Comparison of ENCODE assay signal across 16 cellular contexts in genomic region chr15:74525946-74526345, GRCh38. TPM values are rescaled to one million over a fixed set of nuclear protein-coding genes. Genes with fewer than 3 reads are reported as not detected.
A peak's percentile ranks its signal among the peaks of the same experiment; 100 is the strongest.
DNase-seq lines count a peak whose midpoint lies in the region; ATAC-seq and TF ChIP-seq lines count a peak whose summit lies in the region.
"Had no signal": no experiment of that assay in that cellular context is flagged by ENCODE, and none has a peak within 500 bp of the region (broad histone marks: within the 10 kb centered on the region; RNA-seq: fewer than 3 reads in every experiment).

No MANE protein-coding gene starts in this region.

- H3K9me3 Mint-ChIP-seq in stimulated activated naive CD8-positive, alpha-beta T cell treated with anti-CD3 and anti-CD28 coated beads, Interleukin-15, amount 100 ng/mL, for 72 hours, result no peaks in the 10 kb centered on the region
- H3K9me3 Mint-ChIP-seq: activated naive CD8-positive, alpha-beta T cell treated with anti-CD3 and anti-CD28 coated beads for 36 hours had no signal

- peaks cover 4% of the 10 kb centered on the region for H3K4me1 Mint-ChIP-seq in stimulated activated naive CD8-positive, alpha-beta T cell treated with anti-CD3 and anti-CD28 coated beads, Interleukin-15, amount 100 ng/mL, for 72 hours

- 24% methylated on average over 3 of the region's 3 CpGs for WGBS in SK-N-SH (ENCODE audit: low lambda C conversion rate)

- TF ChIP-seq CTCF in SK-N-SH (IDR thresholded peaks at IDR 0.05) (no peak), fibroblast of pulmonary artery (IDR thresholded peaks at IDR 0.05; ENCODE audit: low read length, missing control alignments) (no peak)

- H3K4me2 ChIP-seq in SK-N-SH, result peak overlapping the region; percentile 23; the same call in 1 of the 2 replicates

- H3K27me3 ChIP-seq in SK-N-SH (ENCODE audit: insufficient read depth), result no peaks in the 10 kb centered on the region
- H3K27me3 ChIP-seq: esophagus squamous epithelium had no signal

- H3K9ac ChIP-seq in SK-N-SH, result no peak overlapping the region

- no peaks in the 10 kb centered on the region for H3K79me2 ChIP-seq in SK-N-SH (ENCODE audit: insufficient read depth)

- peak; percentile 39 for ATAC-seq in stimulated activated naive CD8-positive, alpha-beta T cell treated with anti-CD3 and anti-CD28 coated beads, Interleukin-15, amount 100 ng/mL, for 72 hours
- no peak for ATAC-seq in stimulated activated naive CD8-positive, alpha-beta T cell treated with anti-CD3 and anti-CD28 coated beads, Interleukin-15, Interleukin-2, amounts not matched to agents 100 U/mL and 50 U/mL, for 24 hours
- no peak for ATAC-seq in HG02970 (IDR thresholded peaks at IDR 0.05; ENCODE audit: low FRiP score, unreplicated experiment)
- ATAC-seq: activated CD8-positive, alpha-beta memory T cell treated with anti-CD3 and anti-CD28 coated beads, Interleukin-2, amount 10 ng/mL, durations not matched to agents 7 days and 5 days had no signal

- H3K4me3 ChIP-seq in SK-N-SH (ENCODE audit: low read depth in 2 of 2, low read length in 1 of 2) (no peak overlapping the region), fibroblast of pulmonary artery (replicated peaks; ENCODE audit: low read depth, low read length) (no peak overlapping the region)
- H3K4me3 ChIP-seq: esophagus squamous epithelium had no signal

- no peaks in the 10 kb centered on the region for H3K9me3 ChIP-seq in SK-N-SH
- H3K9me3 ChIP-seq: esophagus squamous epithelium had no signal

- H3F3A ChIP-seq in SK-N-SH (replicated peaks; ENCODE audit: insufficient read depth), result peaks cover 13% of the 10 kb centered on the region

- no peak for DNase-seq in stimulated activated naive CD8-positive, alpha-beta T cell treated with anti-CD3 and anti-CD28 coated beads, Interleukin-15, amount 100 ng/mL, for 72 hours
- DNase-seq in stimulated activated naive CD8-positive, alpha-beta T cell treated with anti-CD3 and anti-CD28 coated beads, Interleukin-15, Interleukin-2, amounts not matched to agents 100 U/mL and 50 U/mL, for 24 hours, result no peak
- no peak for DNase-seq in SK-N-SH
- DNase-seq in fibroblast of pulmonary artery (ENCODE audit: low read depth), result peak; percentile 45
- no peak for DNase-seq in OCI-M2 (lab: John Stamatoyannopoulos, UW; ENCODE audit: unreplicated experiment)
- DNase-seq in GF-D8 (lab: John Stamatoyannopoulos, UW), result no peak
- DNase-seq in globus pallidus (ENCODE audit: low spot score), result no peak
- DNase-seq: activated CD8-positive, alpha-beta memory T cell treated with anti-CD3 and anti-CD28 coated beads, Interleukin-2, amount 10 ng/mL, durations not matched to agents 7 days and 5 days; activated naive CD8-positive, alpha-beta T cell treated with anti-CD3 and anti-CD28 coated beads for 36 hours; esophagus squamous epithelium; NCI-H1694 treated with DMSO at 0.1 percent for 48 hours; NCI-H526 treated with DMSO at 0.1 percent for 48 hours; occipital lobe; Right ventricle myocardium superior; stimulated activated CD4-positive, alpha-beta T cell treated with anti-CD3 and anti-CD28 coated beads, Interleukin-12 subunit alpha, Interleukin-12 subunit beta, amount 100 ng/mL, for 4 hours had no signal

- CTCF ChIA-PET in SK-N-SH (lab: Yijun Ruan, JAX), result no interaction called here

- H3K27ac Mint-ChIP-seq in stimulated activated naive CD8-positive, alpha-beta T cell treated with anti-CD3 and anti-CD28 coated beads, Interleukin-15, amount 100 ng/mL, for 72 hours, result peak overlapping the region in 1 of 2 donors; percentile 2
- H3K27ac Mint-ChIP-seq: activated CD8-positive, alpha-beta memory T cell treated with anti-CD3 and anti-CD28 coated beads, Interleukin-2, amount 10 ng/mL, durations not matched to agents 7 days and 5 days; activated naive CD8-positive, alpha-beta T cell treated with anti-CD3 and anti-CD28 coated beads for 36 hours had no signal

- no peak for TF ChIP-seq RAD21 in SK-N-SH (IDR thresholded peaks at IDR 0.05; ENCODE audit: low read length)

- H3K4me1 ChIP-seq in SK-N-SH (ENCODE audit: control insufficient read depth in 1 of 2, insufficient read depth in 2 of 2, low read depth in 1 of 2, low read length in 1 of 2), result peaks cover 0 to 13% of the 10 kb centered on the region in 2 experiments; a peak in 1 of 4 replicates

- H3K4me3 Mint-ChIP-seq in stimulated activated naive CD8-positive, alpha-beta T cell treated with anti-CD3 and anti-CD28 coated beads, Interleukin-15, amount 100 ng/mL, for 72 hours, result no peak overlapping the region
- H3K4me3 Mint-ChIP-seq: activated CD8-positive, alpha-beta memory T cell treated with anti-CD3 and anti-CD28 coated beads, Interleukin-2, amount 10 ng/mL, durations not matched to agents 7 days and 5 days; activated naive CD8-positive, alpha-beta T cell treated with anti-CD3 and anti-CD28 coated beads for 36 hours had no signal

- peak overlapping the region in 1 of 2 experiments; percentile 64; a peak in 2 of 4 replicates for H3K27ac ChIP-seq in SK-N-SH (ENCODE audit: low read depth in 2 of 2, low read length in 1 of 2)

- POLR2A ChIA-PET in SK-N-SH (lab: Yijun Ruan, JAX), result no interaction called here

- H3K27me3 Mint-ChIP-seq in stimulated activated naive CD8-positive, alpha-beta T cell treated with anti-CD3 and anti-CD28 coated beads, Interleukin-15, amount 100 ng/mL, for 72 hours, result no peaks in the 10 kb centered on the region
- H3K27me3 Mint-ChIP-seq: activated CD8-positive, alpha-beta memory T cell treated with anti-CD3 and anti-CD28 coated beads, Interleukin-2, amount 10 ng/mL, durations not matched to agents 7 days and 5 days; activated naive CD8-positive, alpha-beta T cell treated with anti-CD3 and anti-CD28 coated beads for 36 hours had no signal

- TF ChIP-seq EP300 in SK-N-SH (IDR thresholded peaks at IDR 0.05; ENCODE audit: borderline replicate concordance in 1 of 2, low read depth in 1 of 2, low read length in 1 of 2), result peak in 1 of 2 experiments; percentile 57; a peak in 1 of 4 replicates

- H3K36me3 ChIP-seq in SK-N-SH (replicated peaks in 1 of 2; ENCODE audit: control insufficient read depth in 1 of 2, insufficient read depth in 2 of 2, low read length in 1 of 2), result no peaks in the 10 kb centered on the region
- H3K36me3 ChIP-seq: esophagus squamous epithelium had no signal

- no peak overlapping the region for H2AFZ ChIP-seq in SK-N-SH (ENCODE audit: low read depth)

- H3K9me2 ChIP-seq in SK-N-SH, result no peaks in the 10 kb centered on the region

- H4K20me1 ChIP-seq in SK-N-SH (ENCODE audit: insufficient read depth), result no peaks in the 10 kb centered on the region

TF ChIP-seq in SK-N-SH, 30 proteins besides CTCF, POLR2A, EP300 and RAD21 (continues in another document):
- TF ChIP-seq RCOR1 (IDR thresholded peaks at IDR 0.05; ENCODE audit: low read length) (no peak), JUND (IDR thresholded peaks at IDR 0.05) (peak; percentile 81), RFX5 (IDR thresholded peaks at IDR 0.05; ENCODE audit: low read length) (no peak), IRF3 (IDR thresholded peaks at IDR 0.05; ENCODE audit: low read depth, low read length) (no peak), FOSL2 (IDR thresholded peaks at IDR 0.05; ENCODE audit: borderline replicate concordance, low read depth) (peak; percentile 92), CHD2 (IDR thresholded peaks at IDR 0.05; ENCODE audit: low read length, partially characterized antibody) (no peak), SIN3A (IDR thresholded peaks at IDR 0.05; ENCODE audit: borderline replicate concordance, low read depth, low read length) (no peak), EZH2phosphoT487 (IDR thresholded peaks at IDR 0.05; ENCODE audit: borderline replicate concordance, low read depth) (no peak), NFIC (IDR thresholded peaks at IDR 0.05; ENCODE audit: borderline replicate concordance) (peak; percentile 37; the same call in 1 of the 2 replicates)
- TF ChIP-seq, protein P1, sequence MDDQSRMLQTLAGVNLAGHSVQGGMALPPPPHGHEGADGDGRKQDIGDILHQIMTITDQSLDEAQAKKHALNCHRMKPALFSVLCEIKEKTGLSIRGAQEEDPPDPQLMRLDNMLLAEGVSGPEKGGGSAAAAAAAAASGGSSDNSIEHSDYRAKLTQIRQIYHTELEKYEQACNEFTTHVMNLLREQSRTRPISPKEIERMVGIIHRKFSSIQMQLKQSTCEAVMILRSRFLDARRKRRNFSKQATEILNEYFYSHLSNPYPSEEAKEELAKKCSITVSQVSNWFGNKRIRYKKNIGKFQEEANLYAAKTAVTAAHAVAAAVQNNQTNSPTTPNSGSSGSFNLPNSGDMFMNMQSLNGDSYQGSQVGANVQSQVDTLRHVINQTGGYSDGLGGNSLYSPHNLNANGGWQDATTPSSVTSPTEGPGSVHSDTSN (IDR thresholded peaks at IDR 0.05), result peak; percentile 61
- TF ChIP-seq, protein P2, sequence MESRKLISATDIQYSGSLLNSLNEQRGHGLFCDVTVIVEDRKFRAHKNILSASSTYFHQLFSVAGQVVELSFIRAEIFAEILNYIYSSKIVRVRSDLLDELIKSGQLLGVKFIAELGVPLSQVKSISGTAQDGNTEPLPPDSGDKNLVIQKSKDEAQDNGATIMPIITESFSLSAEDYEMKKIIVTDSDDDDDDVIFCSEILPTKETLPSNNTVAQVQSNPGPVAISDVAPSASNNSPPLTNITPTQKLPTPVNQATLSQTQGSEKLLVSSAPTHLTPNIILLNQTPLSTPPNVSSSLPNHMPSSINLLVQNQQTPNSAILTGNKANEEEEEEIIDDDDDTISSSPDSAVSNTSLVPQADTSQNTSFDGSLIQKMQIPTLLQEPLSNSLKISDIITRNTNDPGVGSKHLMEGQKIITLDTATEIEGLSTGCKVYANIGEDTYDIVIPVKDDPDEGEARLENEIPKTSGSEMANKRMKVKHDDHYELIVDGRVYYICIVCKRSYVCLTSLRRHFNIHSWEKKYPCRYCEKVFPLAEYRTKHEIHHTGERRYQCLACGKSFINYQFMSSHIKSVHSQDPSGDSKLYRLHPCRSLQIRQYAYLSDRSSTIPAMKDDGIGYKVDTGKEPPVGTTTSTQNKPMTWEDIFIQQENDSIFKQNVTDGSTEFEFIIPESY (IDR thresholded peaks at IDR 0.05; ENCODE audit: borderline replicate concordance, low read depth), result no peak

RNA-seq across cellular contexts. Expression of gene ARID3B, which starts 15.1 kb away (rescaled TPM):
- polyA plus RNA-seq in SK-N-SH (2012; rRNA removed), result 3.0 and 3.7 TPM in 2 replicates
- polyA plus RNA-seq in SK-N-SH (2012; cell fraction: cytosol; rRNA removed), result 1.1 and 1.5 TPM in 2 replicates
- 15.7 and 17.1 TPM in 2 replicates for polyA plus RNA-seq in SK-N-SH (2012; cell fraction: nucleus; rRNA removed)
